In the genomic region with DNA sequence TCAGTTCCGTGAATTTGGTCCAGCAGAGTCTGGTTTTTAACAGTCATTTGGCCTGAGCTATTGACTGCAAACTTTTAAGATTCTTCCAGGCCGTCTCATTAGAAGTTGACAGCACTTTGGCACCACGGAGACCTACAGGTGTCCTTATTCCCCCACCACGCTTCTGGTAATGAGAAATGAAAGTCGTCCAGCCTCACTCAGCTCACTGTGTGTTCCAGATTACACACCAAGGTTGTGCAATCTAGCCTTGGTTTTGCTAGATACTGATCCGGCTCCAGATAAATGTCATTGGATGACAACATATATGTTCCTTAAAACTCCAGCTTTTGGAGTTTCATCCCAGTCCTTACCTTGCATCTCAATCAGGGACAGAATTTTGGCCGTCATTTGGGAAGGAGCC, we compare ENCODE assay signal across 18 cellular contexts.
A peak's percentile ranks its signal among the peaks of the same experiment; 100 is the strongest.
DNase-seq lines count a peak whose midpoint lies in the region; ATAC-seq and TF ChIP-seq lines count a peak whose summit lies in the region.
"Had no signal": no experiment of that assay in that cellular context is flagged by ENCODE, and none has a peak within 500 bp of the region (broad histone marks: within the 10 kb centered on the region; RNA-seq: fewer than 3 reads in every experiment).

No MANE protein-coding gene starts in this region.

- H3K4me1 Mint-ChIP-seq in naive thymus-derived CD8-positive, alpha-beta T cell = peaks cover 30 to 64% (median 40%) of the 10 kb centered on the region in 4 donors

- H3K9me3 ChIP-seq in right lobe of liver = no peaks in the 10 kb centered on the region
- H3K9me3 ChIP-seq in vagina = no peaks in the 10 kb centered on the region
- H3K9me3 ChIP-seq: mucosa of descending colon had no signal

- ATAC-seq in Right ventricle myocardium superior (ENCODE audit: poor library complexity) (peak; percentile 16), right lobe of liver (peak; percentile 50 to 67 (median 60)), HG03378 (IDR thresholded peaks at IDR 0.05; ENCODE audit: unreplicated experiment) (no peak), GM21825 (IDR thresholded peaks at IDR 0.05; ENCODE audit: unreplicated experiment) (no peak)
- no peak for ATAC-seq in naive thymus-derived CD8-positive, alpha-beta T cell
- ATAC-seq: HCT116, mucosa of descending colon had no signal

- H3K27ac ChIP-seq in right lobe of liver (no peak overlapping the region), vagina (peak overlapping the region; percentile 75)

- H3K36me3 Mint-ChIP-seq in naive thymus-derived CD8-positive, alpha-beta T cell = peaks cover 0 to 4% (median 0%) of the 10 kb centered on the region in 3 donors

- no peak overlapping the region for H3K4me3 ChIP-seq in choroid plexus epithelial cell (ENCODE audit: low read depth, low read length)
- no peak overlapping the region for H3K4me3 ChIP-seq in right lobe of liver
- no peak overlapping the region for H3K4me3 ChIP-seq in vagina
- H3K4me3 ChIP-seq: cardiac muscle cell, mucosa of descending colon had no signal

- no peak overlapping the region for H3K4me3 Mint-ChIP-seq in naive thymus-derived CD8-positive, alpha-beta T cell
- H3K4me3 Mint-ChIP-seq: activated naive CD4-positive, alpha-beta T cell treated with anti-CD3 and anti-CD28 coated beads, Interleukin-2, amount 10 ng/mL, durations not matched to agents 7 days and 5 days had no signal

- no peak for TF ChIP-seq CTCF in choroid plexus epithelial cell (conservative IDR thresholded peaks at IDR 0.05; ENCODE audit: low read depth, low read length)
- no peak for TF ChIP-seq CTCF in right lobe of liver (IDR thresholded peaks at IDR 0.05)
- no peak for TF ChIP-seq CTCF in vagina (IDR thresholded peaks at IDR 0.05)

- H3K27me3 ChIP-seq in right lobe of liver (no peaks in the 10 kb centered on the region), vagina (no peaks in the 10 kb centered on the region)
- H3K27me3 ChIP-seq: cardiac muscle cell had no signal

- H3K9me3 Mint-ChIP-seq in naive thymus-derived CD8-positive, alpha-beta T cell = no peaks in the 10 kb centered on the region
- H3K9me3 Mint-ChIP-seq: activated naive CD4-positive, alpha-beta T cell treated with anti-CD3 and anti-CD28 coated beads, Interleukin-2, amount 10 ng/mL, durations not matched to agents 7 days and 5 days had no signal

- DNase-seq in Right ventricle myocardium superior (no peak), cardiac septum (ENCODE audit: low spot score) (no peak), choroid plexus epithelial cell (ENCODE audit: low read depth) (peak; percentile 55), right lobe of liver (no peak), vagina (ENCODE audit: extremely low spot score in 2 of 2) (no peak)
- no peak for DNase-seq in naive thymus-derived CD8-positive, alpha-beta T cell
- DNase-seq: activated CD4-positive, alpha-beta T cell treated with anti-CD3 and anti-CD28 coated beads for 4 hours; activated naive CD4-positive, alpha-beta T cell treated with anti-CD3 and anti-CD28 coated beads, Interleukin-2, amount 10 ng/mL, durations not matched to agents 7 days and 5 days; islet precursor cell; Karpas-422; mucosa of descending colon; NCI-H2081 treated with DMSO at 0.1 percent for 48 hours; RPMI8226; T-helper 2 cell had no signal

- no peaks in the 10 kb centered on the region for H3K36me3 ChIP-seq in right lobe of liver
- H3K36me3 ChIP-seq in vagina = no peaks in the 10 kb centered on the region
- H3K36me3 ChIP-seq: cardiac muscle cell had no signal

- POLR2A ChIA-PET in naive thymus-derived CD8-positive, alpha-beta T cell (lab: Charles Lee) = no interaction called here

- 41% methylated on average over 7 of the region's 7 CpGs for WGBS in right lobe of liver (ENCODE audit: insufficient coverage, low coverage, low lambda C conversion rate, missing lambda C conversion rate)

- TF ChIP-seq POLR2A in right lobe of liver (IDR thresholded peaks at IDR 0.05) (no peak), vagina (IDR thresholded peaks at IDR 0.05) (no peak)

- no peaks in the 10 kb centered on the region for H3K27me3 Mint-ChIP-seq in naive thymus-derived CD8-positive, alpha-beta T cell
- H3K27me3 Mint-ChIP-seq: activated naive CD4-positive, alpha-beta T cell treated with anti-CD3 and anti-CD28 coated beads, Interleukin-2, amount 10 ng/mL, durations not matched to agents 7 days and 5 days had no signal

- H3K4me1 ChIP-seq in right lobe of liver (peaks cover 0 to 42% (median 10%) of the 10 kb centered on the region in 4 donors), vagina (peaks cover 55% of the 10 kb centered on the region)

- intact Hi-C loops in Right ventricle myocardium superior (cut with DNase I) (no loop called here), cardiac septum (cut with DNase I) (loop anchor here (5.0 kb wide), 1 partner anchor 260 kb away; no protein-coding TSS in a partner anchor), right lobe of liver (cut with DNase I) (no loop called here), vagina (cut with DNase I) (no loop called here)

- H3K27ac Mint-ChIP-seq in naive thymus-derived CD8-positive, alpha-beta T cell = no peak overlapping the region
- H3K27ac Mint-ChIP-seq: activated naive CD4-positive, alpha-beta T cell treated with anti-CD3 and anti-CD28 coated beads, Interleukin-2, amount 10 ng/mL, durations not matched to agents 7 days and 5 days had no signal

Comparison
In these comparisons a context has a peak if more than half of its experiments do, and no peak if none do; other contexts are left out.
1. ATAC-seq: peak in Right ventricle myocardium superior (single experiment) and right lobe of liver (4 of 4); none in HG03378 (single experiment), GM21825 (single experiment) and naive thymus-derived CD8-positive, alpha-beta T cell (0 of 2).